Comparison of ENCODE assay signal across 18 cellular contexts in the genomic region with DNA sequence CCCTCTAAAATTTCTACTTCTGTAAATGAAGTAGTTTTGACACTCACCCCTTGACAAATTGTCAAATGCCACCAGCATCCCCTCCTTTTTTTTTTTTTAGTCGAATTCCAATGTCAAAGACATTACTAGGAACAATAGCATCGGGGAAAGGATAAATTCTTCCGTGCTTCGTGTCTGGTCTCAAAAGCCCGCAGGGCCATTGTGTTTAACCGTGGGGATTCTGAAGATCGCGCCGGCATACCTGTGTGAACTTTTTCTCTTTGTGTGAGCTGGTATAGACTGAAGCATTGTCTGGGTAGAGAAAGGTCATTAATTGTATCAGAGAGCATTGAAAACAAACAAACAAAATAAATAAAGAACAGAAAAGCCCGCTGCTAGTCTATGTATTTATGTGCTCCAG.
A peak's percentile ranks its signal among the peaks of the same experiment; 100 is the strongest.
DNase-seq lines count a peak whose midpoint lies in the region; ATAC-seq and TF ChIP-seq lines count a peak whose summit lies in the region.
"Had no signal": no experiment of that assay in that cellular context is flagged by ENCODE, and none has a peak within 500 bp of the region (broad histone marks: within the 10 kb centered on the region; RNA-seq: fewer than 3 reads in every experiment).

No MANE protein-coding gene starts in this region.

- H3K79me2 ChIP-seq in HCT116 (ENCODE audit: insufficient read depth, low read length): no peaks in the 10 kb centered on the region

- H3K27ac Mint-ChIP-seq in WTC11: peak overlapping the region; percentile 61
- H3K27ac Mint-ChIP-seq in activated CD8-positive, alpha-beta T cell treated with anti-CD3 and anti-CD28 coated beads for 36 hours: no peak overlapping the region
- H3K27ac Mint-ChIP-seq: CD4-positive, alpha-beta T cell; HFFc6 had no signal

- no peaks in the 10 kb centered on the region for H4K20me1 ChIP-seq in HCT116 (ENCODE audit: insufficient read depth)

- BruUV-seq in HCT116 (replicated peaks; lab: Mats Ljungman, UMichigan): no TSS peak

- no peaks in the 10 kb centered on the region for H3K36me3 ChIP-seq in HCT116 (ENCODE audit: control insufficient read depth in 1 of 2, insufficient read depth in 2 of 2, low read length in 2 of 2)

- POLR2A ChIA-PET in HCT116 (lab: Charles Lee) (no interaction called here), WTC11 (lab: Charles Lee) (no interaction called here)
- POLR2A ChIA-PET in activated CD8-positive, alpha-beta T cell treated with anti-CD3 and anti-CD28 coated beads for 36 hours (lab: Charles Lee): no interaction called here

- H3K27ac ChIP-seq in HCT116 (ENCODE audit: low read depth, low read length): no peak overlapping the region
- no peak overlapping the region for H3K27ac ChIP-seq in foreskin keratinocyte
- H3K27ac ChIP-seq: 22Rv1, A549, C4-2B had no signal

- H3K27me3 ChIP-seq in HCT116 (ENCODE audit: insufficient read depth, low read length) (no peaks in the 10 kb centered on the region), foreskin keratinocyte (no peaks in the 10 kb centered on the region)

- no peaks in the 10 kb centered on the region; the same call in 1 of the 2 replicates for H3K27me3 Mint-ChIP-seq in WTC11 (ENCODE audit: low read depth)
- peaks cover 6% of the 10 kb centered on the region for H3K27me3 Mint-ChIP-seq in activated CD8-positive, alpha-beta T cell treated with anti-CD3 and anti-CD28 coated beads for 36 hours

- no peak overlapping the region for H3K4me3 Mint-ChIP-seq in WTC11
- H3K4me3 Mint-ChIP-seq in activated CD8-positive, alpha-beta T cell treated with anti-CD3 and anti-CD28 coated beads for 36 hours: no peak overlapping the region
- H3K4me3 Mint-ChIP-seq: CD4-positive, alpha-beta T cell; HFFc6 had no signal

- no peaks in the 10 kb centered on the region for H3K36me3 Mint-ChIP-seq in WTC11
- H3K36me3 Mint-ChIP-seq in activated CD8-positive, alpha-beta T cell treated with anti-CD3 and anti-CD28 coated beads for 36 hours (ENCODE audit: low read depth): no peaks in the 10 kb centered on the region

- no peak overlapping the region for H3K4me3 ChIP-seq in HCT116 (replicated peaks in 1 of 2; ENCODE audit: low read depth in 1 of 2, low read length in 2 of 2)
- H3K4me3 ChIP-seq: A549 had no signal

- H3K4me1 ChIP-seq in HCT116 (ENCODE audit: control insufficient read depth in 1 of 2, insufficient read depth in 2 of 2, low read length in 2 of 2) (peaks cover 0 to 9% of the 10 kb centered on the region in 2 experiments; a peak in 2 of 4 replicates), foreskin keratinocyte (no peaks in the 10 kb centered on the region)
- H3K4me1 ChIP-seq: A549, Caco-2 had no signal

- TF ChIP-seq RAD21 in HCT116 (IDR thresholded peaks at IDR 0.05; ENCODE audit: low read depth): no peak

- H3K4me2 ChIP-seq in HCT116 (ENCODE audit: low read length): peak overlapping the region; percentile 17; the same call in 1 of the 2 replicates
- H3K4me2 ChIP-seq: A549 had no signal

- DNase-seq in ELF-1 (ENCODE audit: low read depth, low spot score) (peak; percentile 53), HCT116 (ENCODE audit: low read depth, low spot score) (no peak), WTC11 (ENCODE audit: low spot score) (peak; percentile 31), iPS DF 19.7 (ENCODE audit: low read depth, low spot score) (peak; percentile 40), foreskin keratinocyte (no peak)
- DNase-seq in stimulated activated CD4-positive, alpha-beta T cell treated with anti-CD3 and anti-CD28 coated beads, Interleukin-1b, Interleukin-23, amount 100 ng/mL, for 48 hours: no peak
- DNase-seq in activated CD8-positive, alpha-beta T cell treated with anti-CD3 and anti-CD28 coated beads for 36 hours: no peak
- DNase-seq: AML-193; Caco-2; CD4-positive, alpha-beta T cell; GDM1; GOT3; HCEC 1CT; HFFc6 had no signal

- H3K9me2 ChIP-seq in HCT116 (ENCODE audit: insufficient read depth): no peaks in the 10 kb centered on the region

- RAD21 ChIA-PET in HCT116 (lab: Charles Lee; ENCODE audit: low non-redundant PET in 1 of 2, low total read pairs in 2 of 2, uncharacterized antibody in 2 of 2, unreplicated experiment in 2 of 2): no interaction called here

- intact Hi-C loops in HCT116 (cut with micrococcal nuclease): no loop called here
- intact Hi-C loops in activated CD8-positive, alpha-beta T cell treated with anti-CD3 and anti-CD28 coated beads for 36 hours (cut with micrococcal nuclease): no loop called here

- CTCF ChIA-PET in HCT116 (lab: Charles Lee) (no interaction called here), WTC11 (lab: Charles Lee) (no interaction called here)
- CTCF ChIA-PET in activated CD8-positive, alpha-beta T cell treated with anti-CD3 and anti-CD28 coated beads for 36 hours (lab: Charles Lee): no interaction called here

- H2AFZ ChIP-seq in HCT116 (ENCODE audit: low read depth, low read length, poor library complexity, severe bottlenecking): no peak overlapping the region

- H3K4me1 Mint-ChIP-seq in WTC11: peaks cover 39% of the 10 kb centered on the region
- H3K4me1 Mint-ChIP-seq in activated CD8-positive, alpha-beta T cell treated with anti-CD3 and anti-CD28 coated beads for 36 hours (ENCODE audit: low read depth): no peaks in the 10 kb centered on the region

- no peak overlapping the region for H3K9ac ChIP-seq in HCT116 (ENCODE audit: low read length)

- H3K9me3 ChIP-seq in HCT116 (ENCODE audit: control insufficient read depth in 1 of 2, insufficient read depth in 1 of 2, low read depth in 1 of 2, low read length in 2 of 2): no peaks in the 10 kb centered on the region
- H3K9me3 ChIP-seq: A549, Caco-2 had no signal

- no peak for TF ChIP-seq CTCF in HCT116 (IDR thresholded peaks at IDR 0.05 in 2 of 3, conservative IDR thresholded peaks at IDR 0.05 in 1 of 3; ENCODE audit: borderline replicate concordance in 1 of 3, insufficient read depth in 1 of 3, low read depth in 2 of 3, low read length in 2 of 3)
- no peak for TF ChIP-seq CTCF in WTC11 (IDR thresholded peaks at IDR 0.05)
- no peak for TF ChIP-seq CTCF in foreskin keratinocyte (conservative IDR thresholded peaks at IDR 0.05)
- TF ChIP-seq CTCF in activated CD8-positive, alpha-beta T cell treated with anti-CD3 and anti-CD28 coated beads for 36 hours (IDR thresholded peaks at IDR 0.05): no peak

- no peak for TF ChIP-seq POLR2A in HCT116 (IDR thresholded peaks at IDR 0.05; ENCODE audit: borderline replicate concordance, extremely low read depth, insufficient read depth, insufficient read length)

- H3K9me3 Mint-ChIP-seq in WTC11: no peaks in the 10 kb centered on the region
- no peaks in the 10 kb centered on the region for H3K9me3 Mint-ChIP-seq in activated CD8-positive, alpha-beta T cell treated with anti-CD3 and anti-CD28 coated beads for 36 hours
- H3K9me3 Mint-ChIP-seq: CD4-positive, alpha-beta T cell had no signal

- ATAC-seq in HCT116: no peak
- ATAC-seq in WTC11: peak; percentile 38
- no peak for ATAC-seq in foreskin keratinocyte
- ATAC-seq in HG03439 (IDR thresholded peaks at IDR 0.05; ENCODE audit: unreplicated experiment): no peak
- no peak for ATAC-seq in activated CD8-positive, alpha-beta T cell treated with anti-CD3 and anti-CD28 coated beads for 36 hours
- ATAC-seq: A549 had no signal

TF ChIP-seq in HCT116, 20 proteins besides CTCF, POLR2A, EP300 and RAD21 (continues in another document):
- TF ChIP-seq CEBPB (IDR thresholded peaks at IDR 0.05; ENCODE audit: low read depth) (no peak), YY1 (IDR thresholded peaks at IDR 0.05; ENCODE audit: extremely low read depth, insufficient replicate concordance, low read depth, low read length) (no peak), FOSL1 (IDR thresholded peaks at IDR 0.05; ENCODE audit: low read depth) (no peak)
- TF ChIP-seq, protein P1, sequence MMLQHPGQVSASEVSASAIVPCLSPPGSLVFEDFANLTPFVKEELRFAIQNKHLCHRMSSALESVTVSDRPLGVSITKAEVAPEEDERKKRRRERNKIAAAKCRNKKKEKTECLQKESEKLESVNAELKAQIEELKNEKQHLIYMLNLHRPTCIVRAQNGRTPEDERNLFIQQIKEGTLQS (IDR thresholded peaks at IDR 0.05): no peak

TF ChIP-seq in WTC11, 78 proteins besides CTCF, POLR2A, EP300 and RAD21 (continues in another document):
- no peak for TF ChIP-seq ZNF263 (CRISPR knock-in tag; IDR thresholded peaks at IDR 0.05; ENCODE audit: low read depth)
- TF ChIP-seq JAZF1 (CRISPR knock-in tag; IDR thresholded peaks at IDR 0.05): no peak
- TF ChIP-seq TCF7 (CRISPR knock-in tag; IDR thresholded peaks at IDR 0.05; ENCODE audit: low read depth): no peak
- no peak for TF ChIP-seq NR1H2 (CRISPR knock-in tag; IDR thresholded peaks at IDR 0.05)
- TF ChIP-seq, protein P2, sequence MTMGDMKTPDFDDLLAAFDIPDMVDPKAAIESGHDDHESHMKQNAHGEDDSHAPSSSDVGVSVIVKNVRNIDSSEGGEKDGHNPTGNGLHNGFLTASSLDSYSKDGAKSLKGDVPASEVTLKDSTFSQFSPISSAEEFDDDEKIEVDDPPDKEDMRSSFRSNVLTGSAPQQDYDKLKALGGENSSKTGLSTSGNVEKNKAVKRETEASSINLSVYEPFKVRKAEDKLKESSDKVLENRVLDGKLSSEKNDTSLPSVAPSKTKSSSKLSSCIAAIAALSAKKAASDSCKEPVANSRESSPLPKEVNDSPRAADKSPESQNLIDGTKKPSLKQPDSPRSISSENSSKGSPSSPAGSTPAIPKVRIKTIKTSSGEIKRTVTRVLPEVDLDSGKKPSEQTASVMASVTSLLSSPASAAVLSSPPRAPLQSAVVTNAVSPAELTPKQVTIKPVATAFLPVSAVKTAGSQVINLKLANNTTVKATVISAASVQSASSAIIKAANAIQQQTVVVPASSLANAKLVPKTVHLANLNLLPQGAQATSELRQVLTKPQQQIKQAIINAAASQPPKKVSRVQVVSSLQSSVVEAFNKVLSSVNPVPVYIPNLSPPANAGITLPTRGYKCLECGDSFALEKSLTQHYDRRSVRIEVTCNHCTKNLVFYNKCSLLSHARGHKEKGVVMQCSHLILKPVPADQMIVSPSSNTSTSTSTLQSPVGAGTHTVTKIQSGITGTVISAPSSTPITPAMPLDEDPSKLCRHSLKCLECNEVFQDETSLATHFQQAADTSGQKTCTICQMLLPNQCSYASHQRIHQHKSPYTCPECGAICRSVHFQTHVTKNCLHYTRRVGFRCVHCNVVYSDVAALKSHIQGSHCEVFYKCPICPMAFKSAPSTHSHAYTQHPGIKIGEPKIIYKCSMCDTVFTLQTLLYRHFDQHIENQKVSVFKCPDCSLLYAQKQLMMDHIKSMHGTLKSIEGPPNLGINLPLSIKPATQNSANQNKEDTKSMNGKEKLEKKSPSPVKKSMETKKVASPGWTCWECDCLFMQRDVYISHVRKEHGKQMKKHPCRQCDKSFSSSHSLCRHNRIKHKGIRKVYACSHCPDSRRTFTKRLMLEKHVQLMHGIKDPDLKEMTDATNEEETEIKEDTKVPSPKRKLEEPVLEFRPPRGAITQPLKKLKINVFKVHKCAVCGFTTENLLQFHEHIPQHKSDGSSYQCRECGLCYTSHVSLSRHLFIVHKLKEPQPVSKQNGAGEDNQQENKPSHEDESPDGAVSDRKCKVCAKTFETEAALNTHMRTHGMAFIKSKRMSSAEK (CRISPR knock-in tag; IDR thresholded peaks at IDR 0.05; ENCODE audit: borderline replicate concordance): no peak
- TF ChIP-seq ATF1 (CRISPR knock-in tag; IDR thresholded peaks at IDR 0.05): no peak

Comparison
In these comparisons a context has a peak if more than half of its experiments do, and no peak if none do; other contexts are left out.
1. DNase-seq: peak in ELF-1 (single experiment), WTC11 (single experiment) and iPS DF 19.7 (single experiment); none in HCT116 (single experiment), stimulated activated CD4-positive, alpha-beta T cell treated with anti-CD3 and anti-CD28 coated beads, Interleukin-1b, Interleukin-23, amount 100 ng/mL, for 48 hours (single experiment), foreskin keratinocyte (0 of 2) and activated CD8-positive, alpha-beta T cell treated with anti-CD3 and anti-CD28 coated beads for 36 hours (single experiment).